Comparison of ENCODE assay signal across 35 cellular contexts in the genomic region with DNA sequence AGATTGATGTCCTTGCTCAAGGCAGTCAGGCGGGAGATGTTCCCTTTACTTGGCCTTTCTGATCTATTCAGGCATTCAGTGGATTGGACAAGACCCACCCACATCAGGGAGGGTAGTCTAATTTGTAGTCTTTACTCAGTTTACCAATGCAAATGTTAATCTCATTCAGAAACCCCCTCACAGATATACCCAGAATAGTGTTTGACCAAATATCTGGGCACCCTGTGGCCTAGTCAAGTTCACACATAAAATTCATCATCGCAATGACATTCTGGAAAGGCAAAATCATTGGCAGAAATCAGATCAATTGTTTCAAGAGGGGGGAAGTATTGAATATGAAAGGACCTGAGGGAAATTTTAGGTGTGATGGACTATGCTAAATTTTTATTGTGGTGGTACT.
"Had no signal": no experiment of that assay in that cellular context is flagged by ENCODE, and none has a peak within 500 bp of the region (broad histone marks: within the 10 kb centered on the region; RNA-seq: fewer than 3 reads in every experiment).

No MANE protein-coding gene starts in this region.

- H3K27me3 ChIP-seq: MG63 had no signal

- H3K27ac ChIP-seq: KMS-11 had no signal

- H3K36me3 ChIP-seq: MG63 had no signal

- H3K4me3 ChIP-seq: MG63 had no signal

- DNase-seq: Karpas-422, Kasumi-1, MG63, MM.1S, MV-4-11, NCI-H1048, NCI-H1092, NCI-H1092 treated with DMSO at 0.1 percent for 48 hours, NCI-H1105, NCI-H1105 treated with DMSO at 0.1 percent for 48 hours, NCI-H1417, NCI-H1417 treated with DMSO at 0.1 percent for 48 hours, NCI-H1436, NCI-H1436 treated with DMSO at 0.1 percent for 48 hours, NCI-H146, NCI-H1694, NCI-H1694 treated with DMSO at 0.1 percent for 48 hours, NCI-H187, NCI-H187 treated with DMSO at 0.1 percent for 48 hours, NCI-H1930, NCI-H2029, NCI-H2029 treated with DMSO at 0.1 percent for 48 hours, NCI-H2081, NCI-H2081 treated with DMSO at 0.1 percent for 48 hours, NCI-H2107, NCI-H2171, NCI-H2171 treated with DMSO at 0.1 percent for 48 hours, NCI-H2227 treated with DMSO at 0.1 percent for 48 hours, NCI-H226, NCI-H345, NCI-H446, NCI-H446 treated with DMSO at 0.1 percent for 48 hours, NCI-H510A, NCI-H510A treated with DMSO at 0.1 percent for 48 hours had no signal
